In the genomic region with DNA sequence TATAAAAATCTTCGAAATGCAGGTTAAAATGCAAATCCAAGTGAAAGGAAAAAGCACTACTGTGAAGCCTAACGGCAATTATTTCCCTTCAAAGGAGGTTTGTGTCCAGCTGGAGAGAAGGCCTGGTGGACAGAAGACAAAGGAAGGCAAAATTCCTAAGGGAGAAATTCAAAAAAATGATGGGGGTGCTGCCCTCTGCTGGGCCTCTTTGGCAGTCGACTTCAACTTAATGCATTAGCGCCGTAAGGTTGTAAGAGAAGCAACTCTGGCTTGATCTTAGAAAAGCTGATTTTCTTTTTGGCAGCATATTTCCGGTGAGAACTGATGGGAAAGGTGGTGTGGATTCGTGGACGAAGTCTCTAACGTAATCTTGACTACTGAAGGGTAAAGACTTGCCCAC, we compare ENCODE assay signal across 2 cellular contexts.
TF ChIP-seq lines count a peak whose summit lies in the region.

No MANE protein-coding gene starts in this region.

TF ChIP-seq in Ishikawa, 13 proteins besides CTCF, POLR2A, EP300 and RAD21:
- no peak for TF ChIP-seq CEBPB (IDR thresholded peaks at IDR 0.05)
- TF ChIP-seq ZBTB7A (IDR thresholded peaks at IDR 0.05; ENCODE audit: low read depth) = no peak
- no peak for TF ChIP-seq YY1 (IDR thresholded peaks at IDR 0.05; ENCODE audit: low read depth)
- no peak for TF ChIP-seq MAX (IDR thresholded peaks at IDR 0.05)
- no peak for TF ChIP-seq TEAD4 (IDR thresholded peaks at IDR 0.05)
- no peak for TF ChIP-seq TCF12 (IDR thresholded peaks at IDR 0.05; ENCODE audit: low read depth)

TF ChIP-seq in K562, 482 proteins besides CTCF, POLR2A, EP300 and RAD21:
- TF ChIP-seq, protein P1, sequence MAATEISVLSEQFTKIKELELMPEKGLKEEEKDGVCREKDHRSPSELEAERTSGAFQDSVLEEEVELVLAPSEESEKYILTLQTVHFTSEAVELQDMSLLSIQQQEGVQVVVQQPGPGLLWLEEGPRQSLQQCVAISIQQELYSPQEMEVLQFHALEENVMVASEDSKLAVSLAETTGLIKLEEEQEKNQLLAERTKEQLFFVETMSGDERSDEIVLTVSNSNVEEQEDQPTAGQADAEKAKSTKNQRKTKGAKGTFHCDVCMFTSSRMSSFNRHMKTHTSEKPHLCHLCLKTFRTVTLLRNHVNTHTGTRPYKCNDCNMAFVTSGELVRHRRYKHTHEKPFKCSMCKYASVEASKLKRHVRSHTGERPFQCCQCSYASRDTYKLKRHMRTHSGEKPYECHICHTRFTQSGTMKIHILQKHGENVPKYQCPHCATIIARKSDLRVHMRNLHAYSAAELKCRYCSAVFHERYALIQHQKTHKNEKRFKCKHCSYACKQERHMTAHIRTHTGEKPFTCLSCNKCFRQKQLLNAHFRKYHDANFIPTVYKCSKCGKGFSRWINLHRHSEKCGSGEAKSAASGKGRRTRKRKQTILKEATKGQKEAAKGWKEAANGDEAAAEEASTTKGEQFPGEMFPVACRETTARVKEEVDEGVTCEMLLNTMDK (IDR thresholded peaks at IDR 0.05; ENCODE audit: borderline replicate concordance, insufficient read depth, low read depth, low read length, poor library complexity, severe bottlenecking) = peak; percentile 25
- TF ChIP-seq CREM (IDR thresholded peaks at IDR 0.05; ENCODE audit: low read depth) (no peak), E2F3 (CRISPR knock-in tag; IDR thresholded peaks at IDR 0.05) (no peak), HLTF (IDR thresholded peaks at IDR 0.05) (no peak), BCOR (IDR thresholded peaks at IDR 0.05) (no peak), ZNF263 (CRISPR knock-in tag; IDR thresholded peaks at IDR 0.05; ENCODE audit: borderline replicate concordance) (no peak), ZNF354B (CRISPR knock-in tag; IDR thresholded peaks at IDR 0.05) (no peak)
